8 cellular contexts compared by ENCODE assay signal in genomic region chr1:93079685-93080141, GRCh38. TPM values are rescaled to one million over a fixed set of nuclear protein-coding genes. Genes with fewer than 3 reads are reported as not detected.
DNase-seq lines count a peak whose midpoint lies in the region; ATAC-seq and TF ChIP-seq lines count a peak whose summit lies in the region.

No MANE protein-coding gene starts in this region.

- H3K27me3 ChIP-seq in smooth muscle cell (ENCODE audit: low read depth): no peaks in the 10 kb centered on the region

- peaks cover 30% of the 10 kb centered on the region for H3K36me3 ChIP-seq in SK-N-MC (ENCODE audit: insufficient read depth, low read length)
- H3K36me3 ChIP-seq in smooth muscle cell (ENCODE audit: low read depth): peaks cover 15% of the 10 kb centered on the region

- H3K27me3 Mint-ChIP-seq in MCF 10A (ENCODE audit: insufficient read depth, unreplicated experiment): no peaks in the 10 kb centered on the region
- H3K27me3 Mint-ChIP-seq in immature natural killer cell (ENCODE audit: low read depth in 3 of 3): peaks cover 7 to 15% (median 12%) of the 10 kb centered on the region in 3 donors

- TF ChIP-seq CTCF in AG09309 (IDR thresholded peaks at IDR 0.05; ENCODE audit: control insufficient read depth, insufficient read depth, low read depth, low read length, missing control alignments) (no peak), MCF 10A (IDR thresholded peaks at IDR 0.05; ENCODE audit: unreplicated experiment) (no peak), smooth muscle cell (IDR thresholded peaks at IDR 0.05; ENCODE audit: borderline replicate concordance, insufficient read depth, poor library complexity, severe bottlenecking) (no peak)

- H3F3A ChIP-seq in smooth muscle cell (ENCODE audit: low read depth): peaks cover 10% of the 10 kb centered on the region

- H3K9me3 ChIP-seq in SK-N-MC (ENCODE audit: low read depth, low read length) (peaks cover 12% of the 10 kb centered on the region), smooth muscle cell (replicated peaks; ENCODE audit: low read depth) (no peaks in the 10 kb centered on the region)

- H3K9me3 Mint-ChIP-seq in MCF 10A (ENCODE audit: unreplicated experiment): no peaks in the 10 kb centered on the region
- H3K9me3 Mint-ChIP-seq in immature natural killer cell: no peaks in the 10 kb centered on the region

- H3K4me3 ChIP-seq in AG09309 (ENCODE audit: control insufficient read depth, low read depth, low read length) (peak overlapping the region; percentile 86), SK-N-MC (peak overlapping the region; percentile 83), smooth muscle cell (peak overlapping the region; percentile 99)

- H2AFZ ChIP-seq in smooth muscle cell (ENCODE audit: low read depth): peak overlapping the region; percentile 99

- CTCF ChIA-PET in MCF 10A (lab: Yijun Ruan, JAX): interaction anchor here (0.5 to 1.8 kb wide), 10 partner anchors 13 to 768 kb away, joined by 3 to 6 read pairs (median 4); no protein-coding TSS in a partner anchor

- H3K4me3 Mint-ChIP-seq in MCF 10A (ENCODE audit: unreplicated experiment) (peak overlapping the region; percentile 99), immature natural killer cell (peak overlapping the region; percentile 93 to 99 (median 96))

- H3K4me1 Mint-ChIP-seq in MCF 10A (ENCODE audit: insufficient read depth, unreplicated experiment) (peaks cover 12% of the 10 kb centered on the region), immature natural killer cell (peaks cover 58 to 70% of the 10 kb centered on the region in 2 donors)

- peaks cover 42% of the 10 kb centered on the region for H4K20me1 ChIP-seq in smooth muscle cell (ENCODE audit: low read depth)

- intact Hi-C loops in MCF 10A (cut with micrococcal nuclease): loop anchor here (1.0 to 5.0 kb wide), 3 partner anchors 101 to 268 kb away; partner anchors contain the start of genes CCDC18, DR1 and TMED5

- H3K27ac Mint-ChIP-seq in MCF 10A (ENCODE audit: low read depth, unreplicated experiment) (peak overlapping the region; percentile 95), immature natural killer cell (peak overlapping the region; percentile 85 to 97 (median 96))

- peaks cover 10% of the 10 kb centered on the region for H3K36me3 Mint-ChIP-seq in MCF 10A (ENCODE audit: insufficient read depth, unreplicated experiment)
- H3K36me3 Mint-ChIP-seq in immature natural killer cell: no peaks in the 10 kb centered on the region

- DNase-seq in AG09309 (ENCODE audit: low read depth): no peak
- DNase-seq in H4 (ENCODE audit: low spot score): peak; percentile 2
- DNase-seq in SK-N-MC (ENCODE audit: low read depth, low spot score): no peak
- peak; percentile 14 for DNase-seq in MCF 10A (ENCODE audit: unreplicated experiment)
- DNase-seq in immature natural killer cell: peak; percentile 9 to 29 (median 26)
- peak; percentile 10 for DNase-seq in smooth muscle cell (lab: John Stamatoyannopoulos, UW; ENCODE audit: unreplicated experiment)

- POLR2A ChIA-PET in MCF 10A (lab: Yijun Ruan, JAX): interaction anchor here (0.6 to 3.8 kb wide), 42 partner anchors 9 to 1195 kb away, joined by 3 to 28 read pairs (median 6); partner anchors contain the start of genes DIPK1A, DNTTIP2, DR1 and TMED5

- peaks cover 56% of the 10 kb centered on the region for H3K79me2 ChIP-seq in smooth muscle cell (ENCODE audit: low read depth)

- no TSS peak for BruUV-seq in MCF 10A (replicated peaks; lab: Mats Ljungman, UMichigan)

- H3K27ac ChIP-seq in SK-N-MC (peak overlapping the region; percentile 82), smooth muscle cell (ENCODE audit: low read depth) (peak overlapping the region; percentile 93)

- 1% methylated on average over 10 of the region's 13 CpGs for WGBS in smooth muscle cell (ENCODE audit: low lambda C conversion rate)

- H3K4me1 ChIP-seq in smooth muscle cell (ENCODE audit: low read depth): peaks cover 22% of the 10 kb centered on the region

- H3K4me2 ChIP-seq in smooth muscle cell: peak overlapping the region; percentile 86

- H3K9ac ChIP-seq in SK-N-MC (ENCODE audit: insufficient read length): peak overlapping the region; percentile 93
- H3K9ac ChIP-seq in smooth muscle cell (ENCODE audit: low read depth): peak overlapping the region; percentile 96

- ATAC-seq in HG03095 (IDR thresholded peaks at IDR 0.05; ENCODE audit: unreplicated experiment) (no peak), HG03097 (IDR thresholded peaks at IDR 0.05; ENCODE audit: low FRiP score, unreplicated experiment) (no peak)

RNA-seq across cellular contexts. Expression of gene MTF2, which starts 0.6 kb away (rescaled TPM):
- total RNA-seq in H4 (2014; rRNA removed; shearing (Covaris generic)): 10.3 and 12.4 TPM in 2 replicates
- total RNA-seq in MCF 10A (2022) (17.0 and 20.0 TPM in 2 replicates), smooth muscle cell (41.2 and 41.7 TPM in 2 replicates)
- polyA plus RNA-seq in immature natural killer cell (100 to 1,000 TPM in 1 of 3 donors, 10 to 100 TPM in 2; 50.1 to 101 (median 74.9) TPM), smooth muscle cell (43.1 and 54.1 TPM in 2 replicates)

Comparison
In these comparisons a context has a peak if more than half of its experiments do, and no peak if none do; other contexts are left out.
1. DNase-seq: peak in H4 (single experiment), MCF 10A (single experiment), immature natural killer cell (3 of 3) and smooth muscle cell (single experiment); none in AG09309 (single experiment) and SK-N-MC (single experiment).
2. Peak in every context shown above with its lines, with median percentiles within 50 percentile points of each other: H3K4me3 ChIP-seq.